In genomic region chr11:67022961-67023956, GRCh38 we compare ENCODE assay signal across 8 cellular contexts. TPM values are rescaled to one million over a fixed set of nuclear protein-coding genes. Genes with fewer than 3 reads are reported as not detected.
A peak's percentile ranks its signal among the peaks of the same experiment; 100 is the strongest.
DNase-seq lines count a peak whose midpoint lies in the region; ATAC-seq and TF ChIP-seq lines count a peak whose summit lies in the region.

SYT12 (plus strand) TSS chr11:67023134; CDS start chr11:67030145, 7,011 bp downstream.

- no peaks in the 10 kb centered on the region for H3K36me3 ChIP-seq in HUES64 (ENCODE audit: insufficient read depth, low read length)
- H3K36me3 ChIP-seq in brain microvascular endothelial cell (replicated peaks) = no peaks in the 10 kb centered on the region
- H3K36me3 ChIP-seq in suprapubic skin = no peaks in the 10 kb centered on the region

- WGBS in HUES64 = 2% methylated on average over 118 of the region's 118 CpGs
- 3% methylated on average over 30 of the region's 118 CpGs for WGBS in suprapubic skin

- in situ Hi-C loops in brain microvascular endothelial cell (cut with HindIII; ENCODE audit: low pct_ligation_motif_present, low sequenced_read_pairs) = no loop called here

- peak; percentile 39 for DNase-seq in AG08396 (ENCODE audit: low spot score)
- no peak for DNase-seq in brain microvascular endothelial cell
- peak; percentile 58 for DNase-seq in left kidney (ENCODE audit: low read depth, low spot score)
- DNase-seq in suprapubic skin (ENCODE audit: low spot score in 2 of 2) = no peak
- DNase-seq in ureter (ENCODE audit: low spot score) = no peak
- no peak for DNase-seq in pons (ENCODE audit: low spot score)

- TF ChIP-seq CTCF in brain microvascular endothelial cell (IDR thresholded peaks at IDR 0.05; ENCODE audit: low read depth, low read length, missing control alignments) (no peak), suprapubic skin (IDR thresholded peaks at IDR 0.05) (no peak)

- TF ChIP-seq EP300 in suprapubic skin (IDR thresholded peaks at IDR 0.05) = no peak

- no peak for ATAC-seq in GM19395 (IDR thresholded peaks at IDR 0.05; ENCODE audit: unreplicated experiment)

- H3K9me3 ChIP-seq in HUES64 (ENCODE audit: insufficient read depth, low read depth, low read length) (no peaks in the 10 kb centered on the region), suprapubic skin (no peaks in the 10 kb centered on the region)

- H3K27me3 ChIP-seq in HUES64 (ENCODE audit: insufficient read depth, low read length) = peaks cover 33% of the 10 kb centered on the region
- H3K27me3 ChIP-seq in brain microvascular endothelial cell (replicated peaks) = no peaks in the 10 kb centered on the region
- H3K27me3 ChIP-seq in suprapubic skin = peaks cover 6% of the 10 kb centered on the region

- peak within 1 kb of the TSS; percentile 44; the same call in 1 of the 2 replicates for H3K9ac ChIP-seq in HUES64 (ENCODE audit: low read depth, low read length)

- H3K27ac ChIP-seq in HUES64 (ENCODE audit: low read depth, low read length) (no peak within 1 kb of the TSS), brain microvascular endothelial cell (no peak within 1 kb of the TSS), suprapubic skin (no peak within 1 kb of the TSS)

- H3K4me1 ChIP-seq in HUES64 (ENCODE audit: insufficient read depth, low read length) (no peaks in the 10 kb centered on the region), suprapubic skin (peaks cover 30% of the 10 kb centered on the region)

- no peak for TF ChIP-seq POLR2A in suprapubic skin (IDR thresholded peaks at IDR 0.05)

- H3K4me3 ChIP-seq in HUES64 (ENCODE audit: low read length) (peak within 1 kb of the TSS; percentile 56), brain microvascular endothelial cell (ENCODE audit: low read depth, low read length) (peak within 1 kb of the TSS; percentile 46), suprapubic skin (peak within 1 kb of the TSS; percentile 54)

RNA-seq across cellular contexts. Expression of gene SYT12, which starts in this region (rescaled TPM):
- 0.75 TPM for polyA plus RNA-seq in HUES64 (2013, experiment 1 of 2)
- polyA plus RNA-seq in HUES64 (2013, experiment 2 of 2) = 1.4 TPM
- 1 to 10 TPM in 1 of 4 donors, under 1 TPM in 3; 0.38 to 1.1 (median 0.53) TPM for total RNA-seq in suprapubic skin
- 4.8 TPM for total RNA-seq in ureter

Comparison
In these comparisons a context has a peak if more than half of its experiments do, and no peak if none do; other contexts are left out.
1. DNase-seq: peak in AG08396 (single experiment) and left kidney (single experiment); none in brain microvascular endothelial cell (single experiment), suprapubic skin (0 of 2), ureter (single experiment) and pons (single experiment).
2. Peak in every context shown above with its lines, with median percentiles within 50 percentile points of each other: H3K4me3 ChIP-seq.